ENCODE assay signal across 12 cellular contexts in the genomic region with DNA sequence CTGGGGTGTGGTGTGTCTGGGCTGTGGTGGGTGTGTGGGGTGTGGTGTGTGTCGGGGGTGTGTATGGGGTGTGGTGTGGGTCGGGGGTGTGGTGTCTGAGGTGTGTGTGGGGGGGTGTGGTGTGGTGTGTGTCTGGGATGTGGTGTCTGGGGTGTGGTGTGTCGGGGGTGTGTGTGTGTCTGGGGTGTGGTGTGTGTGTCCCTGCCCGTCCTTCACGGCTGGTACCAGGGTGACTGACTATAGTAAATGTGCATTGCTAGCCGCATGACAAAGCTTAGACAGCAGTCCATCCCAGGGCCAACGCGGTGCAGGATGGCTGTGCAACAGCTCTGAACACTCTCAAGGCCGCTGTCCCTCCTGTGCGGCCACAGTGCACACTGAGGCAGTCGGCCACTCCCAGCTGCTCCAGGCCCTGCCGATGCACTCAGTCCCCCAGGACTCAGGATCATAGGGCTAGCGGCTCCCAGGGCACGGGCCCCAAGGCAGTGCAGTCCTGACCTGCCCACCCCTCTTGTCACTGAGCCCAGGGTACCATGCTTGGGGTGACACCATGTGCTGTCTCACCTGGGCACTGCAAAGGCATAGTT. TPM values are rescaled to one million over a fixed set of nuclear protein-coding genes. Genes with fewer than 3 reads are reported as not detected.
A peak's percentile ranks its signal among the peaks of the same experiment; 100 is the strongest.
DNase-seq lines count a peak whose midpoint lies in the region; ATAC-seq lines count a peak whose summit lies in the region.
"Had no signal": no experiment of that assay in that cellular context is flagged by ENCODE, and none has a peak within 500 bp of the region (broad histone marks: within the 10 kb centered on the region; RNA-seq: fewer than 3 reads in every experiment).

No MANE protein-coding gene starts in this region.

- H3K36me3 ChIP-seq in Karpas-422 (ENCODE audit: insufficient read depth, low read length): no peaks in the 10 kb centered on the region
- H3K36me3 ChIP-seq: BE2C, thoracic aorta had no signal

- H3K4me1 ChIP-seq in Karpas-422 (ENCODE audit: low read length): peaks cover 10% of the 10 kb centered on the region

- no peak overlapping the region for H3K4me3 Mint-ChIP-seq in T-helper 2 cell treated with Interferon-gamma antibody and Interleukin-4, amounts not matched to agents 5 μg/mL and 100 μg/mL, for 36 hours
- no peak overlapping the region for H3K4me3 Mint-ChIP-seq in activated naive CD8-positive, alpha-beta T cell treated with anti-CD3 and anti-CD28 coated beads, Interleukin-2, amount 50 U/mL, for 24 hours
- H3K4me3 Mint-ChIP-seq: brain had no signal

- H3K9me3 ChIP-seq in Karpas-422 (ENCODE audit: low read length): no peaks in the 10 kb centered on the region
- H3K9me3 ChIP-seq: BE2C, thoracic aorta had no signal

- no peak overlapping the region for H3K27ac ChIP-seq in Karpas-422 (ENCODE audit: low read length)
- H3K27ac ChIP-seq: thoracic aorta had no signal

- H3K27me3 Mint-ChIP-seq in T-helper 2 cell treated with Interferon-gamma antibody and Interleukin-4, amounts not matched to agents 5 μg/mL and 100 μg/mL, for 36 hours (ENCODE audit: low read depth): no peaks in the 10 kb centered on the region
- H3K27me3 Mint-ChIP-seq in activated naive CD8-positive, alpha-beta T cell treated with anti-CD3 and anti-CD28 coated beads, Interleukin-2, amount 50 U/mL, for 24 hours: no peaks in the 10 kb centered on the region
- H3K27me3 Mint-ChIP-seq: brain had no signal

- H3K4me1 Mint-ChIP-seq in T-helper 2 cell treated with Interferon-gamma antibody and Interleukin-4, amounts not matched to agents 5 μg/mL and 100 μg/mL, for 36 hours (ENCODE audit: low read depth): peaks cover 51% of the 10 kb centered on the region
- H3K4me1 Mint-ChIP-seq in activated naive CD8-positive, alpha-beta T cell treated with anti-CD3 and anti-CD28 coated beads, Interleukin-2, amount 50 U/mL, for 24 hours: peaks cover 36% of the 10 kb centered on the region

- H4K20me1 ChIP-seq in Karpas-422 (ENCODE audit: insufficient read depth, low read depth, low read length): no peaks in the 10 kb centered on the region

- H3K9me3 Mint-ChIP-seq in T-helper 2 cell treated with Interferon-gamma antibody and Interleukin-4, amounts not matched to agents 5 μg/mL and 100 μg/mL, for 36 hours: no peaks in the 10 kb centered on the region
- H3K9me3 Mint-ChIP-seq in activated naive CD8-positive, alpha-beta T cell treated with anti-CD3 and anti-CD28 coated beads, Interleukin-2, amount 50 U/mL, for 24 hours: no peaks in the 10 kb centered on the region
- H3K9me3 Mint-ChIP-seq: brain had no signal

- no peak overlapping the region for H2AFZ ChIP-seq in Karpas-422 (ENCODE audit: low read length)

- H3K4me2 ChIP-seq in Karpas-422 (ENCODE audit: low read depth, low read length, poor library complexity, severe bottlenecking): no peak overlapping the region

- H3K9ac ChIP-seq in Karpas-422 (ENCODE audit: low read length): no peak overlapping the region

- peak; percentile 45 for ATAC-seq in activated naive CD8-positive, alpha-beta T cell treated with anti-CD3 and anti-CD28 coated beads, Interleukin-2, amount 50 U/mL, for 24 hours
- peak; percentile 42 for ATAC-seq in stimulated activated naive CD8-positive, alpha-beta T cell treated with anti-CD3 and anti-CD28 coated beads, Interleukin-15, Interleukin-2, amounts not matched to agents 100 U/mL and 50 U/mL, for 24 hours
- ATAC-seq in HG03520 (IDR thresholded peaks at IDR 0.05; ENCODE audit: unreplicated experiment): no peak

- no peaks in the 10 kb centered on the region for H3K79me2 ChIP-seq in Karpas-422 (ENCODE audit: low read length)

- H3K4me3 ChIP-seq in Karpas-422 (ENCODE audit: low read length): no peak overlapping the region
- H3K4me3 ChIP-seq: thoracic aorta had no signal

- peaks cover 29% of the 10 kb centered on the region for H3K36me3 Mint-ChIP-seq in T-helper 2 cell treated with Interferon-gamma antibody and Interleukin-4, amounts not matched to agents 5 μg/mL and 100 μg/mL, for 36 hours (ENCODE audit: low read depth)
- H3K36me3 Mint-ChIP-seq in activated naive CD8-positive, alpha-beta T cell treated with anti-CD3 and anti-CD28 coated beads, Interleukin-2, amount 50 U/mL, for 24 hours (ENCODE audit: low read depth): peaks cover 11% of the 10 kb centered on the region
- H3K36me3 Mint-ChIP-seq: brain had no signal

- peak overlapping the region; percentile 84 for H3K27ac Mint-ChIP-seq in T-helper 2 cell treated with Interferon-gamma antibody and Interleukin-4, amounts not matched to agents 5 μg/mL and 100 μg/mL, for 36 hours
- peak overlapping the region; percentile 81 for H3K27ac Mint-ChIP-seq in activated naive CD8-positive, alpha-beta T cell treated with anti-CD3 and anti-CD28 coated beads, Interleukin-2, amount 50 U/mL, for 24 hours

- no peaks in the 10 kb centered on the region for H3K27me3 ChIP-seq in Karpas-422 (ENCODE audit: low read length)
- H3K27me3 ChIP-seq: BE2C had no signal

- peak; percentile 6 to 23 for DNase-seq in activated CD8-positive, alpha-beta memory T cell treated with anti-CD3 and anti-CD28 coated beads for 1 hour (ENCODE audit: extremely low read depth in 1 of 2, low read depth in 1 of 2)
- DNase-seq in activated CD8-positive, alpha-beta memory T cell treated with anti-CD3 and anti-CD28 coated beads, Interleukin-2, amount 50 U/mL, for 48 hours: no peak
- no peak for DNase-seq in T-helper 2 cell treated with Interferon-gamma antibody and Interleukin-4, amounts not matched to agents 5 μg/mL and 100 μg/mL, for 36 hours (ENCODE audit: low spot score)
- no peak for DNase-seq in activated naive CD8-positive, alpha-beta T cell treated with anti-CD3 and anti-CD28 coated beads, Interleukin-2, amount 50 U/mL, for 24 hours
- DNase-seq in stimulated activated naive CD8-positive, alpha-beta T cell treated with anti-CD3 and anti-CD28 coated beads, Interleukin-15, Interleukin-2, amounts not matched to agents 100 U/mL and 50 U/mL, for 24 hours: peak; percentile 33
- DNase-seq in Karpas-422 (no peak), NCI-H226 (no peak)
- DNase-seq: BE2C, SHP77 treated with DMSO at 0.1 percent for 48 hours had no signal

- H3K9me2 ChIP-seq in Karpas-422 (replicated peaks; ENCODE audit: insufficient read depth, low read length): no peaks in the 10 kb centered on the region

RNA-seq across cellular contexts. Expression of gene SECISBP2, which starts 54.0 kb away (rescaled TPM):
- 49.9 and 74.1 TPM in 2 replicates for total RNA-seq in Karpas-422 (2014; rRNA removed; shearing (Covaris generic); ENCODE audit: low replicate concordance)

Comparison
In these comparisons a context has a peak if more than half of its experiments do, and no peak if none do; other contexts are left out.
1. DNase-seq: peak in activated CD8-positive, alpha-beta memory T cell treated with anti-CD3 and anti-CD28 coated beads for 1 hour (2 of 2) and stimulated activated naive CD8-positive, alpha-beta T cell treated with anti-CD3 and anti-CD28 coated beads, Interleukin-15, Interleukin-2, amounts not matched to agents 100 U/mL and 50 U/mL, for 24 hours (single experiment); none in activated CD8-positive, alpha-beta memory T cell treated with anti-CD3 and anti-CD28 coated beads, Interleukin-2, amount 50 U/mL, for 48 hours (single experiment), T-helper 2 cell treated with Interferon-gamma antibody and Interleukin-4, amounts not matched to agents 5 μg/mL and 100 μg/mL, for 36 hours (single experiment), activated naive CD8-positive, alpha-beta T cell treated with anti-CD3 and anti-CD28 coated beads, Interleukin-2, amount 50 U/mL, for 24 hours (single experiment), Karpas-422 (single experiment) and NCI-H226 (single experiment).